19 cellular contexts compared by ENCODE assay signal in genomic region chr3:38476157-38476756, GRCh38. TPM values are rescaled to one million over a fixed set of nuclear protein-coding genes. Genes with fewer than 3 reads are reported as not detected.
A peak's percentile ranks its signal among the peaks of the same experiment; 100 is the strongest.
DNase-seq lines count a peak whose midpoint lies in the region; ATAC-seq and TF ChIP-seq lines count a peak whose summit lies in the region.
"Had no signal": no experiment of that assay in that cellular context is flagged by ENCODE, and none has a peak within 500 bp of the region (broad histone marks: within the 10 kb centered on the region; RNA-seq: fewer than 3 reads in every experiment).

No MANE protein-coding gene starts in this region.

- H3K27me3 Mint-ChIP-seq in CD4-positive, CD25-positive, alpha-beta regulatory T cell: no peaks in the 10 kb centered on the region
- H3K27me3 Mint-ChIP-seq in H9 (ENCODE audit: low read depth): no peaks in the 10 kb centered on the region
- H3K27me3 Mint-ChIP-seq in effector memory CD8-positive, alpha-beta T cell: no peaks in the 10 kb centered on the region
- no peaks in the 10 kb centered on the region for H3K27me3 Mint-ChIP-seq in osteocyte (ENCODE audit: unreplicated experiment)

- H3K9me3 ChIP-seq in CD4-positive, CD25-positive, alpha-beta regulatory T cell (ENCODE audit: control insufficient read depth in 2 of 2, low read length in 2 of 2): no peaks in the 10 kb centered on the region
- H3K9me3 ChIP-seq in H9 (ENCODE audit: control insufficient read depth, low read depth, low read length) (no peaks in the 10 kb centered on the region), upper lobe of left lung (no peaks in the 10 kb centered on the region)
- H3K9me3 ChIP-seq: SJCRH30 had no signal

- no peaks in the 10 kb centered on the region for H3K27me3 ChIP-seq in CD4-positive, CD25-positive, alpha-beta regulatory T cell (ENCODE audit: control insufficient read depth, insufficient read depth, low read length)
- H3K27me3 ChIP-seq in H9 (ENCODE audit: insufficient read depth, low read length) (no peaks in the 10 kb centered on the region), upper lobe of left lung (no peaks in the 10 kb centered on the region)
- H3K27me3 ChIP-seq: SJCRH30 had no signal

- no peak overlapping the region for H3K9ac ChIP-seq in H9 (ENCODE audit: extremely low read depth, insufficient read length, low read length)

- no peak overlapping the region for H2BK12ac ChIP-seq in H9 (ENCODE audit: insufficient read length, low read depth, low read length)

- no peak overlapping the region for H4K91ac ChIP-seq in H9 (ENCODE audit: insufficient read length, low read depth, low read length)

- H3K23me2 ChIP-seq in H9 (ENCODE audit: insufficient read length, low read depth, low read length, poor library complexity, severe bottlenecking): no peaks in the 10 kb centered on the region

- H3K4me1 Mint-ChIP-seq in CD4-positive, CD25-positive, alpha-beta regulatory T cell: peaks cover 0 to 24% (median 6%) of the 10 kb centered on the region in 4 donors
- peaks cover 14 to 15% of the 10 kb centered on the region in 2 experiments for H3K4me1 Mint-ChIP-seq in H9
- peaks cover 0 to 22% of the 10 kb centered on the region in 2 donors for H3K4me1 Mint-ChIP-seq in effector memory CD8-positive, alpha-beta T cell (ENCODE audit: low read depth in 2 of 2)
- H3K4me1 Mint-ChIP-seq in osteocyte (ENCODE audit: unreplicated experiment): peaks cover 9% of the 10 kb centered on the region

- no peaks in the 10 kb centered on the region for H3K4me1 ChIP-seq in CD4-positive, CD25-positive, alpha-beta regulatory T cell (ENCODE audit: control insufficient read depth, insufficient read depth, low read length, poor library complexity, severe bottlenecking)
- H3K4me1 ChIP-seq in H9 (ENCODE audit: insufficient read depth, low read length) (no peaks in the 10 kb centered on the region), upper lobe of left lung (peaks cover 8 to 16% (median 12%) of the 10 kb centered on the region in 4 donors)
- H3K4me1 ChIP-seq: SJCRH30 had no signal

- no peak overlapping the region for H2BK120ac ChIP-seq in H9 (ENCODE audit: low read depth, low read length, poor library complexity, severe bottlenecking)

- WGBS in H9 (ENCODE audit: extremely low coverage, insufficient read length, low lambda C conversion rate): no CpG with 5 or more reads among the region's 5 CpGs
- WGBS in upper lobe of left lung, 2 donors: 89 to 93% methylated on average over 4 to 5 of the region's 5 CpGs

- no peak overlapping the region for H3K23ac ChIP-seq in H9 (ENCODE audit: insufficient read length, low read depth, low read length)

- peaks cover 3% of the 10 kb centered on the region for H3K79me1 ChIP-seq in H9 (ENCODE audit: insufficient read depth, low read depth, low read length, poor library complexity, severe bottlenecking)

- no peak overlapping the region for H3K27ac ChIP-seq in CD4-positive, CD25-positive, alpha-beta regulatory T cell (ENCODE audit: insufficient read depth, low read length, poor library complexity, severe bottlenecking)
- H3K27ac ChIP-seq in H9 (ENCODE audit: insufficient read length, low read depth, low read length) (no peak overlapping the region), upper lobe of left lung (no peak overlapping the region)
- H3K27ac ChIP-seq: PC-9, SJCRH30 had no signal

- H4K20me1 ChIP-seq in H9 (ENCODE audit: control insufficient read depth, insufficient read depth, insufficient read length): peaks cover 2% of the 10 kb centered on the region

- no peak overlapping the region for H3K18ac ChIP-seq in H9 (ENCODE audit: insufficient read length, low read depth, low read length)

- no peak overlapping the region for H3K4ac ChIP-seq in H9 (ENCODE audit: low read depth, low read length)

- H3K4me2 ChIP-seq in H9 (ENCODE audit: insufficient read depth, insufficient read length, low read length): no peak overlapping the region
- H3K4me2 ChIP-seq: PC-9 had no signal

- H2AFZ ChIP-seq in H9 (ENCODE audit: low read length): no peak overlapping the region
- H2AFZ ChIP-seq: PC-9 had no signal

- H3K36me3 Mint-ChIP-seq in CD4-positive, CD25-positive, alpha-beta regulatory T cell: peaks cover 11% of the 10 kb centered on the region
- H3K36me3 Mint-ChIP-seq in H9 (ENCODE audit: insufficient read depth in 1 of 3, low read depth in 3 of 3) (peaks cover 22 to 36% (median 36%) of the 10 kb centered on the region in 3 experiments), osteocyte (ENCODE audit: unreplicated experiment) (peaks cover 6% of the 10 kb centered on the region)
- no peaks in the 10 kb centered on the region for H3K36me3 Mint-ChIP-seq in effector memory CD8-positive, alpha-beta T cell (ENCODE audit: insufficient read depth)

- no peak for ATAC-seq in CD4-positive, CD25-positive, alpha-beta regulatory T cell (ENCODE audit: low read depth in 2 of 2)
- no peak for ATAC-seq in effector memory CD8-positive, alpha-beta T cell (replicated peaks)
- ATAC-seq in HG02642 (IDR thresholded peaks at IDR 0.05; ENCODE audit: poor library complexity, unreplicated experiment) (no peak), HG03159 (IDR thresholded peaks at IDR 0.05; ENCODE audit: unreplicated experiment) (no peak), upper lobe of left lung (ENCODE audit: low FRiP score in 2 of 2) (no peak)
- ATAC-seq: Right ventricle myocardium inferior had no signal

- H2AK5ac ChIP-seq in H9 (ENCODE audit: insufficient read length, low read length): no peak overlapping the region

- no peak for TF ChIP-seq EP300 in upper lobe of left lung (IDR thresholded peaks at IDR 0.05)

- no peak for DNase-seq in CD4-positive, CD25-positive, alpha-beta regulatory T cell
- no peak for DNase-seq in H9
- DNase-seq in effector memory CD8-positive, alpha-beta T cell: no peak
- DNase-seq in osteocyte (ENCODE audit: extremely low spot score, unreplicated experiment): peak; percentile 62
- DNase-seq in upper lobe of left lung: no peak
- DNase-seq: DMS153, DND-41, H7, KBM-7, NCI-H1105 treated with DMSO at 0.1 percent for 48 hours, NCI-H146, NCI-H2029, NCI-H446, NCI-H526 treated with DMSO at 0.1 percent for 48 hours, PC-9, SJCRH30 had no signal

- H3K9me3 Mint-ChIP-seq in CD4-positive, CD25-positive, alpha-beta regulatory T cell: no peaks in the 10 kb centered on the region
- H3K9me3 Mint-ChIP-seq in H9 (no peaks in the 10 kb centered on the region), osteocyte (ENCODE audit: unreplicated experiment) (no peaks in the 10 kb centered on the region)
- H3K9me3 Mint-ChIP-seq in effector memory CD8-positive, alpha-beta T cell: no peaks in the 10 kb centered on the region

- no peak overlapping the region for H3T11ph ChIP-seq in H9 (ENCODE audit: low read length)

- H3K4me3 ChIP-seq in CD4-positive, CD25-positive, alpha-beta regulatory T cell (ENCODE audit: low read depth, low read length): no peak overlapping the region
- H3K4me3 ChIP-seq in upper lobe of left lung: no peak overlapping the region
- H3K4me3 ChIP-seq: PC-9, SJCRH30 had no signal

- no peak overlapping the region for H4K8ac ChIP-seq in H9 (replicated peaks; ENCODE audit: insufficient read length, low read depth, low read length)

- H3K36me3 ChIP-seq in CD4-positive, CD25-positive, alpha-beta regulatory T cell (ENCODE audit: control insufficient read depth, insufficient read depth, low read length): peaks cover 13% of the 10 kb centered on the region
- H3K36me3 ChIP-seq in upper lobe of left lung: peaks cover 0 to 33% (median 14%) of the 10 kb centered on the region in 4 donors
- H3K36me3 ChIP-seq: SJCRH30 had no signal

- H2BK20ac ChIP-seq in H9 (ENCODE audit: low read depth, low read length, poor library complexity, severe bottlenecking): no peak overlapping the region

- H2BK15ac ChIP-seq in H9 (ENCODE audit: low read depth, low read length): no peak overlapping the region

- peaks cover 24% of the 10 kb centered on the region; the same call in 1 of the 2 replicates for H3K79me2 ChIP-seq in H9 (ENCODE audit: insufficient read depth, low read length)

- no peak overlapping the region for H2BK5ac ChIP-seq in H9 (ENCODE audit: insufficient read length, low read length)

- H3K56ac ChIP-seq in H9 (ENCODE audit: insufficient read length, low read depth, low read length): no peak overlapping the region

- no peak for TF ChIP-seq POLR2A in upper lobe of left lung (IDR thresholded peaks at IDR 0.05)

- TF ChIP-seq CTCF in H9 (conservative IDR thresholded peaks at IDR 0.05): no peak
- no peak for TF ChIP-seq CTCF in osteocyte (IDR thresholded peaks at IDR 0.05)
- TF ChIP-seq CTCF in upper lobe of left lung (IDR thresholded peaks at IDR 0.05): no peak

- no peak overlapping the region for H3K14ac ChIP-seq in H9 (ENCODE audit: insufficient read depth, low read length)

- peak overlapping the region in 2 of 3 donors; percentile 5 to 46 for H3K27ac Mint-ChIP-seq in CD4-positive, CD25-positive, alpha-beta regulatory T cell
- H3K27ac Mint-ChIP-seq in H9 (peak overlapping the region in 2 of 3 experiments; percentile 21 to 35; a peak in 1 of 7 replicates), osteocyte (ENCODE audit: unreplicated experiment) (no peak overlapping the region)
- H3K27ac Mint-ChIP-seq in effector memory CD8-positive, alpha-beta T cell: peak overlapping the region; percentile 29 to 53

- H3K4me3 Mint-ChIP-seq in CD4-positive, CD25-positive, alpha-beta regulatory T cell: no peak overlapping the region
- H3K4me3 Mint-ChIP-seq in H9: no peak overlapping the region
- no peak overlapping the region for H3K4me3 Mint-ChIP-seq in effector memory CD8-positive, alpha-beta T cell
- no peak overlapping the region for H3K4me3 Mint-ChIP-seq in osteocyte (ENCODE audit: unreplicated experiment)

- H4K5ac ChIP-seq in H9 (ENCODE audit: insufficient read length, low read depth, low read length): no peak overlapping the region

RNA-seq across cellular contexts. Expression of gene EXOG, which starts 19.9 kb away (rescaled TPM):
- total RNA-seq in CD4-positive, CD25-positive, alpha-beta regulatory T cell: 26.0 TPM
- polyA plus RNA-seq in CD4-positive, CD25-positive, alpha-beta regulatory T cell: 1 to 10 TPM; 5.9 to 9.6 (median 8.3) TPM
- total RNA-seq in H9 (2021): 14.1 and 15.0 TPM in 2 replicates
- 17.9 and 18.4 TPM in 2 replicates for total RNA-seq in osteocyte
- 10 to 100 TPM; 10.0 to 34.6 (median 13.2) TPM for total RNA-seq in upper lobe of left lung

RNA-seq across cellular contexts. Expression of gene ACVR2B, which starts 22.6 kb away (rescaled TPM):
- 12.7 TPM for total RNA-seq in CD4-positive, CD25-positive, alpha-beta regulatory T cell
- polyA plus RNA-seq in CD4-positive, CD25-positive, alpha-beta regulatory T cell: 1 to 10 TPM in 2 of 4 donors, under 1 TPM in 2; 0.14 to 2.4 (median 1.0) TPM
- 99.9 and 105 TPM in 2 replicates for total RNA-seq in H9 (2021)
- total RNA-seq in osteocyte: 9.4 and 10.3 TPM in 2 replicates
- 1 to 10 TPM; 4.1 to 9.4 (median 8.0) TPM for total RNA-seq in upper lobe of left lung
